16 cellular contexts compared by ENCODE assay signal in genomic region chr14:77110286-77110685, GRCh38. TPM values are rescaled to one million over a fixed set of nuclear protein-coding genes. Genes with fewer than 3 reads are reported as not detected.
DNase-seq lines count a peak whose midpoint lies in the region; ATAC-seq and TF ChIP-seq lines count a peak whose summit lies in the region.
"Had no signal": no experiment of that assay in that cellular context is flagged by ENCODE, and none has a peak within 500 bp of the region (broad histone marks: within the 10 kb centered on the region; RNA-seq: fewer than 3 reads in every experiment).

No MANE protein-coding gene starts in this region.

- H3K27ac ChIP-seq in HUES48 (ENCODE audit: low read depth, low read length) (peak overlapping the region; percentile 99), dorsolateral prefrontal cortex (peak overlapping the region; percentile 35 to 100 (median 98)), substantia nigra (ENCODE audit: low read depth, low read length, poor library complexity, severe bottlenecking) (peak overlapping the region; percentile 79)

- peaks cover 33% of the 10 kb centered on the region for H3K4me1 Mint-ChIP-seq in mesothelial cell of epicardium
- H3K4me1 Mint-ChIP-seq: activated naive CD8-positive, alpha-beta T cell treated with anti-CD3 and anti-CD28 coated beads for 36 hours had no signal

- peak overlapping the region; percentile 94 for H3K27ac Mint-ChIP-seq in mesothelial cell of epicardium
- H3K27ac Mint-ChIP-seq: activated naive CD8-positive, alpha-beta T cell treated with anti-CD3 and anti-CD28 coated beads for 36 hours; memory B cell had no signal

- TF ChIP-seq CTCF in dorsolateral prefrontal cortex (IDR thresholded peaks at IDR 0.05 in 54 of 56, conservative IDR thresholded peaks at IDR 0.05 in 2 of 56; ENCODE audit: low read depth in 1 of 56, partially characterized antibody in 56 of 56) (no peak), mesothelial cell of epicardium (IDR thresholded peaks at IDR 0.05; ENCODE audit: unreplicated experiment) (no peak)

- no peak overlapping the region for H3K4me3 ChIP-seq in HUES48 (ENCODE audit: low read depth, low read length)
- peak overlapping the region in 6 of 59 donors; percentile 0 to 25 (median 13) for H3K4me3 ChIP-seq in dorsolateral prefrontal cortex
- H3K4me3 ChIP-seq: spleen had no signal

- peak overlapping the region; percentile 64; the same call in 1 of the 2 replicates for H3K9ac ChIP-seq in HUES48 (ENCODE audit: low read depth, low read length)

- H3K4me1 ChIP-seq in HUES48 (ENCODE audit: control insufficient read depth, insufficient read depth, low read length): peaks cover 49% of the 10 kb centered on the region

- H3K4me3 Mint-ChIP-seq in mesothelial cell of epicardium: no peak overlapping the region
- H3K4me3 Mint-ChIP-seq: activated naive CD8-positive, alpha-beta T cell treated with anti-CD3 and anti-CD28 coated beads for 36 hours; activated T-cell treated with anti-CD3 and anti-CD28 coated beads, Interleukin-2, amount 50 U/mL, for 4 hours; memory B cell had no signal

- H3K36me3 Mint-ChIP-seq in mesothelial cell of epicardium: peaks cover 41% of the 10 kb centered on the region

- ATAC-seq in GM21423 (IDR thresholded peaks at IDR 0.05; ENCODE audit: unreplicated experiment): no peak
- ATAC-seq in HG03442 (IDR thresholded peaks at IDR 0.05; ENCODE audit: unreplicated experiment): no peak
- ATAC-seq: activated T-cell treated with anti-CD3 and anti-CD28 coated beads, Interleukin-2, amount 50 U/mL, for 4 hours; Panc1 had no signal

- peaks cover 82% of the 10 kb centered on the region for H3K36me3 ChIP-seq in HUES48 (ENCODE audit: control insufficient read depth, insufficient read depth, low read length)

- H3K27me3 ChIP-seq in HUES48 (ENCODE audit: control insufficient read depth, insufficient read depth, low read length): no peaks in the 10 kb centered on the region
- no peaks in the 10 kb centered on the region for H3K27me3 ChIP-seq in dorsolateral prefrontal cortex
- H3K27me3 ChIP-seq: spleen had no signal

- intact Hi-C loops in dorsolateral prefrontal cortex (cut with DNase I): no loop called here

- H3K27me3 Mint-ChIP-seq in mesothelial cell of epicardium (ENCODE audit: low read depth): no peaks in the 10 kb centered on the region
- H3K27me3 Mint-ChIP-seq: activated naive CD8-positive, alpha-beta T cell treated with anti-CD3 and anti-CD28 coated beads for 36 hours; memory B cell had no signal

- H3K9me3 ChIP-seq in HUES48 (ENCODE audit: control insufficient read depth, insufficient read depth, low read length): no peaks in the 10 kb centered on the region
- H3K9me3 ChIP-seq: spleen had no signal

- H3K9me3 Mint-ChIP-seq in mesothelial cell of epicardium: no peaks in the 10 kb centered on the region
- H3K9me3 Mint-ChIP-seq: activated naive CD8-positive, alpha-beta T cell treated with anti-CD3 and anti-CD28 coated beads for 36 hours; activated T-cell treated with anti-CD3 and anti-CD28 coated beads, Interleukin-2, amount 50 U/mL, for 4 hours; memory B cell had no signal

- DNase-seq in dorsolateral prefrontal cortex: no peak
- DNase-seq in mesothelial cell of epicardium (ENCODE audit: low spot score in 2 of 2, unreplicated experiment in 2 of 2): no peak
- no peak for DNase-seq in substantia nigra (lab: John Stamatoyannopoulos, UW)
- no peak for DNase-seq in HuH-7.5 (ENCODE audit: low spot score)
- DNase-seq in NCI-H748 treated with DMSO at 0.1 percent for 48 hours (lab: John Stamatoyannopoulos, UW): no peak
- DNase-seq: activated naive CD8-positive, alpha-beta T cell treated with anti-CD3 and anti-CD28 coated beads for 36 hours; activated T-cell treated with anti-CD3 and anti-CD28 coated beads, Interleukin-2, amount 50 U/mL, for 4 hours; effector CD8-positive, alpha-beta T cell; NCI-H1048; NCI-H2107; spleen had no signal

RNA-seq across cellular contexts. Expression of gene CIPC, which starts 12.2 kb away (rescaled TPM):
- total RNA-seq in dorsolateral prefrontal cortex: 100 to 1,000 TPM in 30 of 120 experiments, 10 to 100 TPM in 90; 63.6 to 149 (median 93.0) TPM
- total RNA-seq in mesothelial cell of epicardium: 21.9 to 22.9 TPM (median 22.4 TPM) in 3 replicates

RNA-seq across cellular contexts. Expression of gene ZDHHC22, which starts 31.3 kb away (rescaled TPM):
- total RNA-seq in dorsolateral prefrontal cortex (100 to 1,000 TPM in 1 of 120 experiments, 10 to 100 TPM in 119; 19.6 to 100 (median 62.4) TPM), mesothelial cell of epicardium (not detected in 3 replicates)
- total RNA-seq: activated naive CD8-positive, alpha-beta T cell treated with anti-CD3 and anti-CD28 coated beads for 36 hours; activated T-cell treated with anti-CD3 and anti-CD28 coated beads, Interleukin-2, amount 50 U/mL, for 4 hours; spleen had no signal

Comparison
In these comparisons a context has a peak if more than half of its experiments do, and no peak if none do; other contexts are left out.
1. RNA of gene ZDHHC22, which starts 31.3 kb away (total RNA-seq): 19.6 to 100 TPM in dorsolateral prefrontal cortex; not detected in mesothelial cell of epicardium; every median in the first group is over 10 times any median in the second.
2. Peak in every context shown above with its lines, with median percentiles within 50 percentile points of each other: H3K27ac ChIP-seq.